ENCODE assay signal across 12 cellular contexts in genomic region chr14:72638021-72638420, GRCh38.
A peak's percentile ranks its signal among the peaks of the same experiment; 100 is the strongest.
DNase-seq lines count a peak whose midpoint lies in the region; ATAC-seq and TF ChIP-seq lines count a peak whose summit lies in the region.
"Had no signal": no experiment of that assay in that cellular context is flagged by ENCODE, and none has a peak within 500 bp of the region (broad histone marks: within the 10 kb centered on the region; RNA-seq: fewer than 3 reads in every experiment).

No MANE protein-coding gene starts in this region.

- CTCF ChIA-PET in RWPE1 (lab: Yijun Ruan, JAX): no interaction called here

- TF ChIP-seq CTCF in RWPE1 (conservative IDR thresholded peaks at IDR 0.05; ENCODE audit: low read depth) (no peak), epithelial cell of esophagus (IDR thresholded peaks at IDR 0.05; ENCODE audit: insufficient read depth, low read depth, low read length, missing control alignments) (no peak), Peyer's patch (IDR thresholded peaks at IDR 0.05) (no peak)

- ATAC-seq in HG02763 (IDR thresholded peaks at IDR 0.05; ENCODE audit: unreplicated experiment): no peak
- no peak for ATAC-seq in sciatic nerve
- ATAC-seq: activated naive CD8-positive, alpha-beta T cell treated with anti-CD3 and anti-CD28 coated beads, Interleukin-2, amount 50 U/mL, for 24 hours; natural killer cell treated with Interleukin-12 subunit alpha and Interleukin-12 subunit beta and Interleukin-15 and Interleukin-18, amount 100 ng/mL, for 72 hours had no signal

- TF ChIP-seq POLR2A in Peyer's patch (IDR thresholded peaks at IDR 0.05): no peak

- H3K9me3 ChIP-seq in Peyer's patch: no peaks in the 10 kb centered on the region

- H3K4me1 ChIP-seq in Peyer's patch: no peaks in the 10 kb centered on the region

- DNase-seq in ELR (ENCODE audit: low read depth): peak; percentile 96
- DNase-seq in RWPE1 (ENCODE audit: low spot score): peak; percentile 64
- peak; percentile 81 for DNase-seq in epithelial cell of esophagus (ENCODE audit: low read depth)
- DNase-seq in renal cortical epithelial cell (ENCODE audit: low read depth): peak; percentile 85
- no peak for DNase-seq in sciatic nerve (ENCODE audit: low spot score)
- no peak for DNase-seq in Peyer's patch
- DNase-seq: activated naive CD8-positive, alpha-beta T cell treated with anti-CD3 and anti-CD28 coated beads, Interleukin-2, amount 50 U/mL, for 24 hours; DMS153; NCI-H187 treated with DMSO at 0.1 percent for 48 hours; stimulated activated CD4-positive, alpha-beta T cell treated with anti-CD3 and anti-CD28 coated beads, Interleukin-12 subunit alpha, Interleukin-12 subunit beta, amount 100 ng/mL, for 4 hours had no signal

- intact Hi-C loops in sciatic nerve (cut with DNase I): no loop called here

- H3K4me3 ChIP-seq in epithelial cell of esophagus (ENCODE audit: low read length): no peak overlapping the region
- no peak overlapping the region for H3K4me3 ChIP-seq in Peyer's patch

- H3K36me3 ChIP-seq in Peyer's patch: no peaks in the 10 kb centered on the region

- H3K27ac ChIP-seq in RWPE1 (no peak overlapping the region), Peyer's patch (no peak overlapping the region)

- no peaks in the 10 kb centered on the region for H3K27me3 ChIP-seq in Peyer's patch

- POLR2A ChIA-PET in RWPE1 (lab: Yijun Ruan, JAX; ENCODE audit: low non-redundant PET): no interaction called here

Comparison
In these comparisons a context has a peak if more than half of its experiments do, and no peak if none do; other contexts are left out.
1. DNase-seq: peak in ELR (single experiment), RWPE1 (single experiment), epithelial cell of esophagus (single experiment) and renal cortical epithelial cell (single experiment); none in sciatic nerve (single experiment) and Peyer's patch (0 of 3).